ENCODE assay signal across 22 cellular contexts in the genomic region with DNA sequence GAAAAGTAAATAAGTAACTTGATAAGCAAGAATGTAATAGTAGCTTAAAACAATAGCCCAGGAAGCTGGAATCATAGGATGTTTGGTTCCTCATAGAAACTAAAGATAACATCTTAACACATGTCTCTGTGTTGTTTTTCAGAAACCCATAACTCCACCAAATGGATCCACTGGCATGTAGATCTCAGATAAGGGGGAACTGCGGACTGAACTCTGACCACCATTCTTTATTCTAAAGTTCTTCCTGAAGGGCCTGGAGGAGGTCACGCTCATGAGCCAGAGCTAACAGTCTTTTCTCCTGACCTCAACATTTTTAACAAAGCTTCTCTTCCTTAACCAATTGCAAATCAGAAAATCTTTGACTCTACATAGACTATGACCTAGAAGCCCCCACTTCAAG.
DNase-seq lines count a peak whose midpoint lies in the region; ATAC-seq and TF ChIP-seq lines count a peak whose summit lies in the region.
"Had no signal": no experiment of that assay in that cellular context is flagged by ENCODE, and none has a peak within 500 bp of the region (broad histone marks: within the 10 kb centered on the region; RNA-seq: fewer than 3 reads in every experiment).

No MANE protein-coding gene starts in this region.

- H3F3A ChIP-seq in GM23338 (replicated peaks; ENCODE audit: low read depth): no peaks in the 10 kb centered on the region

- H3K9me3 ChIP-seq in Karpas-422 (ENCODE audit: low read length): peaks cover 6% of the 10 kb centered on the region
- H3K9me3 ChIP-seq: BE2C, Caco-2 had no signal

- ATAC-seq in GM23338 (no peak), HG02938 (IDR thresholded peaks at IDR 0.05; ENCODE audit: unreplicated experiment) (no peak)
- ATAC-seq: CD8-positive, alpha-beta T cell; GM12878 had no signal

- no peak overlapping the region for H3K4me3 ChIP-seq in GM23338
- H3K4me3 ChIP-seq in Karpas-422 (ENCODE audit: low read length): no peak overlapping the region
- H3K4me3 ChIP-seq in dorsolateral prefrontal cortex: no peak overlapping the region
- H3K4me3 ChIP-seq: BLaER1, GM12878 had no signal

- H3K27me3 ChIP-seq in GM23338 (ENCODE audit: insufficient read depth) (no peaks in the 10 kb centered on the region), Karpas-422 (ENCODE audit: low read length) (no peaks in the 10 kb centered on the region), dorsolateral prefrontal cortex (peaks cover 0 to 8% (median 0%) of the 10 kb centered on the region in 45 donors)
- H3K27me3 ChIP-seq: BE2C, BLaER1 had no signal

- H4K20me1 ChIP-seq in GM23338 (replicated peaks; ENCODE audit: insufficient read depth) (no peaks in the 10 kb centered on the region), Karpas-422 (ENCODE audit: insufficient read depth, low read depth, low read length) (no peaks in the 10 kb centered on the region)
- H4K20me1 ChIP-seq: BLaER1 had no signal

- H3K9me2 ChIP-seq in GM23338 (ENCODE audit: insufficient read depth) (peaks cover 16% of the 10 kb centered on the region), Karpas-422 (replicated peaks; ENCODE audit: insufficient read depth, low read length) (no peaks in the 10 kb centered on the region)

- no peak overlapping the region for H3K9ac ChIP-seq in Karpas-422 (ENCODE audit: low read length)
- H3K9ac ChIP-seq: BLaER1 had no signal

- DNase-seq in GM23338 (ENCODE audit: low spot score) (no peak), OCI-M1 (lab: John Stamatoyannopoulos, UW) (peak; percentile 2), endothelial cell (ENCODE audit: low spot score) (no peak), nephron progenitor cell (no peak), Karpas-422 (no peak), dorsolateral prefrontal cortex (no peak), DMS79 (lab: John Stamatoyannopoulos, UW) (no peak)
- DNase-seq: 8988T; ACHN; BE2C; C1 segment of cervical spinal cord; Caco-2; Calu3; CD4-positive, CD25-positive, alpha-beta regulatory T cell; CD8-positive, alpha-beta T cell; DND-41; EL; GDM1 had no signal

- H3K36me3 ChIP-seq in GM23338 (ENCODE audit: insufficient read depth) (no peaks in the 10 kb centered on the region), Karpas-422 (ENCODE audit: insufficient read depth, low read length) (no peaks in the 10 kb centered on the region)
- H3K36me3 ChIP-seq: BE2C, BLaER1 had no signal

- H2AFZ ChIP-seq in GM23338: peak overlapping the region; percentile 47
- no peak overlapping the region for H2AFZ ChIP-seq in Karpas-422 (ENCODE audit: low read length)

- H3K4me1 ChIP-seq in GM23338 (ENCODE audit: insufficient read depth) (peaks cover 16% of the 10 kb centered on the region), Karpas-422 (ENCODE audit: low read length) (no peaks in the 10 kb centered on the region)
- H3K4me1 ChIP-seq: BE2C, BLaER1 had no signal

- no peak overlapping the region for H3K4me3 Mint-ChIP-seq in GM23338
- H3K4me3 Mint-ChIP-seq in endothelial cell (ENCODE audit: unreplicated experiment): no peak overlapping the region
- no peak overlapping the region for H3K4me3 Mint-ChIP-seq in nephron progenitor cell
- H3K4me3 Mint-ChIP-seq: CD14-positive monocyte; CD4-positive, CD25-positive, alpha-beta regulatory T cell; CD8-positive, alpha-beta T cell had no signal

- peaks cover 6% of the 10 kb centered on the region for H3K27me3 Mint-ChIP-seq in GM23338 (ENCODE audit: insufficient read depth, low read depth, poor library complexity)
- H3K27me3 Mint-ChIP-seq in endothelial cell (ENCODE audit: unreplicated experiment): no peaks in the 10 kb centered on the region
- H3K27me3 Mint-ChIP-seq in nephron progenitor cell (ENCODE audit: low read depth, poor library complexity): peaks cover 6% of the 10 kb centered on the region

- peaks cover 14% of the 10 kb centered on the region; the same call in 2 of the 3 replicates for H3K36me3 Mint-ChIP-seq in GM23338 (ENCODE audit: low read depth)
- no peaks in the 10 kb centered on the region for H3K36me3 Mint-ChIP-seq in endothelial cell (ENCODE audit: low read depth, unreplicated experiment)
- H3K36me3 Mint-ChIP-seq in nephron progenitor cell (ENCODE audit: low read depth): peaks cover 4% of the 10 kb centered on the region
- H3K36me3 Mint-ChIP-seq: CD14-positive monocyte; CD4-positive, CD25-positive, alpha-beta regulatory T cell; CD8-positive, alpha-beta T cell had no signal

- H3K9me3 Mint-ChIP-seq in GM23338 (peaks cover 36% of the 10 kb centered on the region), endothelial cell (ENCODE audit: unreplicated experiment) (no peaks in the 10 kb centered on the region), nephron progenitor cell (peaks cover 36% of the 10 kb centered on the region)

- H3K27ac ChIP-seq in GM23338 (ENCODE audit: low read depth) (no peak overlapping the region), Karpas-422 (ENCODE audit: low read length) (no peak overlapping the region), dorsolateral prefrontal cortex (no peak overlapping the region)
- H3K27ac ChIP-seq: BLaER1 had no signal

- H3K79me2 ChIP-seq in GM23338 (replicated peaks; ENCODE audit: insufficient read depth): no peaks in the 10 kb centered on the region
- H3K79me2 ChIP-seq in Karpas-422 (ENCODE audit: low read length): no peaks in the 10 kb centered on the region

- TF ChIP-seq CTCF in GM23338 (conservative IDR thresholded peaks at IDR 0.05; ENCODE audit: low read depth in 2 of 2) (no peak), endothelial cell (IDR thresholded peaks at IDR 0.05; ENCODE audit: unreplicated experiment) (no peak), nephron progenitor cell (IDR thresholded peaks at IDR 0.05) (no peak), dorsolateral prefrontal cortex (IDR thresholded peaks at IDR 0.05 in 54 of 56, conservative IDR thresholded peaks at IDR 0.05 in 2 of 56; ENCODE audit: low read depth in 1 of 56, partially characterized antibody in 56 of 56) (no peak)

- peaks cover 18% of the 10 kb centered on the region for H3K4me1 Mint-ChIP-seq in GM23338
- peaks cover 4% of the 10 kb centered on the region for H3K4me1 Mint-ChIP-seq in endothelial cell (ENCODE audit: unreplicated experiment)
- peaks cover 5% of the 10 kb centered on the region for H3K4me1 Mint-ChIP-seq in nephron progenitor cell
- H3K4me1 Mint-ChIP-seq: CD14-positive monocyte; CD4-positive, CD25-positive, alpha-beta regulatory T cell had no signal

- H3K27ac Mint-ChIP-seq in GM23338 (no peak overlapping the region), endothelial cell (ENCODE audit: unreplicated experiment) (peak overlapping the region; percentile 27), nephron progenitor cell (peak overlapping the region; percentile 67)
- H3K27ac Mint-ChIP-seq: CD14-positive monocyte; CD8-positive, alpha-beta T cell had no signal

- intact Hi-C loops in dorsolateral prefrontal cortex (cut with DNase I): no loop called here

- H3K4me2 ChIP-seq in GM23338: no peak overlapping the region
- H3K4me2 ChIP-seq in Karpas-422 (ENCODE audit: low read depth, low read length, poor library complexity, severe bottlenecking): no peak overlapping the region
- H3K4me2 ChIP-seq: BLaER1 had no signal

TF ChIP-seq in GM23338, 12 proteins besides CTCF, POLR2A, EP300 and RAD21 (continues in another document):
- no peak for TF ChIP-seq EZH2 (IDR thresholded peaks at IDR 0.05; ENCODE audit: low read depth, unreplicated experiment)
- TF ChIP-seq ZNF331 (CRISPR knock-in tag; IDR thresholded peaks at IDR 0.05; ENCODE audit: low read depth): no peak
- TF ChIP-seq ZNF114 (CRISPR knock-in tag; IDR thresholded peaks at IDR 0.05): no peak
- TF ChIP-seq, protein P1, sequence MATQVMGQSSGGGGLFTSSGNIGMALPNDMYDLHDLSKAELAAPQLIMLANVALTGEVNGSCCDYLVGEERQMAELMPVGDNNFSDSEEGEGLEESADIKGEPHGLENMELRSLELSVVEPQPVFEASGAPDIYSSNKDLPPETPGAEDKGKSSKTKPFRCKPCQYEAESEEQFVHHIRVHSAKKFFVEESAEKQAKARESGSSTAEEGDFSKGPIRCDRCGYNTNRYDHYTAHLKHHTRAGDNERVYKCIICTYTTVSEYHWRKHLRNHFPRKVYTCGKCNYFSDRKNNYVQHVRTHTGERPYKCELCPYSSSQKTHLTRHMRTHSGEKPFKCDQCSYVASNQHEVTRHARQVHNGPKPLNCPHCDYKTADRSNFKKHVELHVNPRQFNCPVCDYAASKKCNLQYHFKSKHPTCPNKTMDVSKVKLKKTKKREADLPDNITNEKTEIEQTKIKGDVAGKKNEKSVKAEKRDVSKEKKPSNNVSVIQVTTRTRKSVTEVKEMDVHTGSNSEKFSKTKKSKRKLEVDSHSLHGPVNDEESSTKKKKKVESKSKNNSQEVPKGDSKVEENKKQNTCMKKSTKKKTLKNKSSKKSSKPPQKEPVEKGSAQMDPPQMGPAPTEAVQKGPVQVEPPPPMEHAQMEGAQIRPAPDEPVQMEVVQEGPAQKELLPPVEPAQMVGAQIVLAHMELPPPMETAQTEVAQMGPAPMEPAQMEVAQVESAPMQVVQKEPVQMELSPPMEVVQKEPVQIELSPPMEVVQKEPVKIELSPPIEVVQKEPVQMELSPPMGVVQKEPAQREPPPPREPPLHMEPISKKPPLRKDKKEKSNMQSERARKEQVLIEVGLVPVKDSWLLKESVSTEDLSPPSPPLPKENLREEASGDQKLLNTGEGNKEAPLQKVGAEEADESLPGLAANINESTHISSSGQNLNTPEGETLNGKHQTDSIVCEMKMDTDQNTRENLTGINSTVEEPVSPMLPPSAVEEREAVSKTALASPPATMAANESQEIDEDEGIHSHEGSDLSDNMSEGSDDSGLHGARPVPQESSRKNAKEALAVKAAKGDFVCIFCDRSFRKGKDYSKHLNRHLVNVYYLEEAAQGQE (IDR thresholded peaks at IDR 0.05; ENCODE audit: unreplicated experiment): no peak
- no peak for TF ChIP-seq EZH2phosphoT487 (IDR thresholded peaks at IDR 0.05; ENCODE audit: unreplicated experiment)
- TF ChIP-seq JUNB (IDR thresholded peaks at IDR 0.05; ENCODE audit: unreplicated experiment): no peak
- no peak for TF ChIP-seq NANOG (IDR thresholded peaks at IDR 0.05; ENCODE audit: borderline replicate concordance)
